In the genomic region with DNA sequence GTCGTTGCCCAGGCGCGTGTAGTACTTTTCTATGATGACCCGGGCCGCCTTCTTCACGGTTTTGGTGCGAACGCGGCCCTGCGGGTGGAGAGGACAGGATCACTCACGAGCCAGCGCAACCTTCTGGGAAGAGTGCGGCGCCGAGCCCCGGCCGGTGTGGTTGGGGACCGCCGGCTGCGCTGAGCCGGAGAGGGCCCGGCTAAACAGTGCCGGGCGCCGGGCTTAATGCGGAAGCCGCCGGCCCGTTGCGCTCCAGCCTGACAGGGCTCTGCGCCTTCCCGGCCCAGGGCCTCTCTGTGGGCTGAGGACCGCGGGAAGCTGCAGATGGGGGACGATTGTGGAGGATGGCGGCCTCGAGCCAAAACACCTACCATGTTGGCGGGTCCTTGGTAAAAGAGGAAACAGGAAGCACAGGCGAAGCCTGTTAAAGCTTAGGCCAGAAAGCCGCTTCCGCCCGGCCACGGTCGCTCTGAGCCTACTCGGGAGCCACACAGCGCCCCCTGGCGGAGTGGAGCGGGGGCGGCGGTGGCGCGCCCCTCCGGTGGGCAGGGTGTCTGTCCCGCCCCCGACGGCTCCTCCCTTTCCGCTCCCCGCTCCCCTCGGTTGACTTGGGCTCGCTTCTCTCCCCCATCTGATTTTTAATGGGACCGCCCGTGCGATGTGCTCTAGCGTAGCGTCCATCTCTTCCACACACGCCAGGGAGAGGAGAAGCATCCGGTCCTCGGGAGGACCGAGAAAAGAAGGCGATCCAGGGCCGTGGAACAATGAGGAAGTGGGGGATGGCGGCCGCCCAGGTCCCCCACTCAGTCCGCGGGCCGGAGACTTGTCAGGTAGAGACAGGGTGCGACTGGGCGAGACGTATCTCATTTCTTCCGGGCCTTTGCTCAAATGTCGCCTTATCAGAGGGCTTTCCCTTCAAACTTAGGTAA, we compare ENCODE assay signal across 1 cellular context.
A peak's percentile ranks its signal among the peaks of the same experiment; 100 is the strongest.
TF ChIP-seq lines count a peak whose summit lies in the region.

TSS of gene RPS17 (minus strand) at position 403 of the 929 bp plus-strand sequence. CDS start at position 374, 29 bp downstream.

TF ChIP-seq in K562, 482 proteins besides CTCF, POLR2A, EP300 and RAD21 (continued from another document and continues in another):
- TF ChIP-seq, protein P1, sequence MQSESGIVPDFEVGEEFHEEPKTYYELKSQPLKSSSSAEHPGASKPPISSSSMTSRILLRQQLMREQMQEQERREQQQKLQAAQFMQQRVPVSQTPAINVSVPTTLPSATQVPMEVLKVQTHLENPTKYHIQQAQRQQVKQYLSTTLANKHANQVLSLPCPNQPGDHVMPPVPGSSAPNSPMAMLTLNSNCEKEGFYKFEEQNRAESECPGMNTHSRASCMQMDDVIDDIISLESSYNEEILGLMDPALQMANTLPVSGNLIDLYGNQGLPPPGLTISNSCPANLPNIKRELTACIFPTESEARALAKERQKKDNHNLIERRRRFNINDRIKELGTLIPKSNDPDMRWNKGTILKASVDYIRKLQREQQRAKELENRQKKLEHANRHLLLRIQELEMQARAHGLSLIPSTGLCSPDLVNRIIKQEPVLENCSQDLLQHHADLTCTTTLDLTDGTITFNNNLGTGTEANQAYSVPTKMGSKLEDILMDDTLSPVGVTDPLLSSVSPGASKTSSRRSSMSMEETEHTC (IDR thresholded peaks at IDR 0.05) = no peak
- TF ChIP-seq KLF10 (CRISPR knock-in tag; IDR thresholded peaks at IDR 0.05) = no peak
- TF ChIP-seq CREB3L1 (IDR thresholded peaks at IDR 0.05; ENCODE audit: borderline replicate concordance, low read depth) = peak; percentile 88
- no peak for TF ChIP-seq ZNF79 (CRISPR knock-in tag; IDR thresholded peaks at IDR 0.05; ENCODE audit: low read depth)
- peak; percentile 9; the same call in 1 of the 2 replicates for TF ChIP-seq ZEB2 (IDR thresholded peaks at IDR 0.05)
- TF ChIP-seq NR2C2 (CRISPR knock-in tag; IDR thresholded peaks at IDR 0.05) = no peak; the same call in 1 of the 2 replicates
- peak; percentile 75 for TF ChIP-seq NR2C2 (tag; IDR thresholded peaks at IDR 0.05)
- TF ChIP-seq CREB1 (IDR thresholded peaks at IDR 0.05) = peak; percentile 69
- peak; percentile 62; the same call in 1 of the 2 replicates for TF ChIP-seq CREB1 (CRISPR knock-in tag; IDR thresholded peaks at IDR 0.05)
- no peak for TF ChIP-seq CHCHD3 (CRISPR knock-in tag; IDR thresholded peaks at IDR 0.05)
- TF ChIP-seq ZBTB11 (CRISPR knock-in tag; IDR thresholded peaks at IDR 0.05) = peak in 1 of 3 experiments; percentile 89; a peak in 2 of 6 replicates
- TF ChIP-seq PTRF (tag; IDR thresholded peaks at IDR 0.05) = no peak
- peak; percentile 96 for TF ChIP-seq XRCC5 (IDR thresholded peaks at IDR 0.05; ENCODE audit: low read depth, low read length)
- no peak for TF ChIP-seq MCM2 (IDR thresholded peaks at IDR 0.05; ENCODE audit: low read depth)
- TF ChIP-seq ZNF174 (CRISPR knock-in tag; IDR thresholded peaks at IDR 0.05) = no peak
- TF ChIP-seq, protein P2, sequence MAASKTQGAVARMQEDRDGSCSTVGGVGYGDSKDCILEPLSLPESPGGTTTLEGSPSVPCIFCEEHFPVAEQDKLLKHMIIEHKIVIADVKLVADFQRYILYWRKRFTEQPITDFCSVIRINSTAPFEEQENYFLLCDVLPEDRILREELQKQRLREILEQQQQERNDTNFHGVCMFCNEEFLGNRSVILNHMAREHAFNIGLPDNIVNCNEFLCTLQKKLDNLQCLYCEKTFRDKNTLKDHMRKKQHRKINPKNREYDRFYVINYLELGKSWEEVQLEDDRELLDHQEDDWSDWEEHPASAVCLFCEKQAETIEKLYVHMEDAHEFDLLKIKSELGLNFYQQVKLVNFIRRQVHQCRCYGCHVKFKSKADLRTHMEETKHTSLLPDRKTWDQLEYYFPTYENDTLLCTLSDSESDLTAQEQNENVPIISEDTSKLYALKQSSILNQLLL (CRISPR knock-in tag; IDR thresholded peaks at IDR 0.05; ENCODE audit: borderline replicate concordance) = no peak
- peak; percentile 98 for TF ChIP-seq POLR2B (IDR thresholded peaks at IDR 0.05; ENCODE audit: low read depth, partially characterized antibody)
- TF ChIP-seq ARID3B (CRISPR knock-in tag; IDR thresholded peaks at IDR 0.05; ENCODE audit: borderline replicate concordance) = no peak
- peak; percentile 71 for TF ChIP-seq NFIC (IDR thresholded peaks at IDR 0.05)
- peak; percentile 99 for TF ChIP-seq PREB (CRISPR knock-in tag; IDR thresholded peaks at IDR 0.05)
- TF ChIP-seq ZNF212 (CRISPR knock-in tag; IDR thresholded peaks at IDR 0.05) = no peak
- TF ChIP-seq, protein P3, sequence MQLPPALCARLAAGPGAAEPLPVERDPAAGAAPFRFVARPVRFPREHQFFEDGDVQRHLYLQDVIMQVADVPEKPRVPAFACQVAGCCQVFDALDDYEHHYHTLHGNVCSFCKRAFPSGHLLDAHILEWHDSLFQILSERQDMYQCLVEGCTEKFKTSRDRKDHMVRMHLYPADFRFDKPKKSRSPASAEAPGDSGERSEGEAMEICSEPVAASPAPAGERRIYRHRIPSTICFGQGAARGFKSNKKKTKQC (CRISPR knock-in tag; IDR thresholded peaks at IDR 0.05) = no peak
- TF ChIP-seq ZNF407 (IDR thresholded peaks at IDR 0.05; ENCODE audit: low read depth) = no peak
- TF ChIP-seq EHMT2 (IDR thresholded peaks at IDR 0.05) = 0 out of 2 replicates have a peak, but pooled peaks have one; percentile 14
- TF ChIP-seq SOX6 (IDR thresholded peaks at IDR 0.05) = peak; percentile 79
- TF ChIP-seq TBL1XR1 (IDR thresholded peaks at IDR 0.05; ENCODE audit: low read length in 2 of 2) = peak in 1 of 2 experiments; percentile 79; a peak in 2 of 4 replicates
- TF ChIP-seq ZBTB7A (IDR thresholded peaks at IDR 0.05; ENCODE audit: borderline replicate concordance, control insufficient read depth, low read depth, low read length) = peak; percentile 99
- TF ChIP-seq NCOR1 (IDR thresholded peaks at IDR 0.05) = peak; percentile 63
- TF ChIP-seq MAFK (IDR thresholded peaks at IDR 0.05; ENCODE audit: low read length) = no peak
- TF ChIP-seq, protein P4, sequence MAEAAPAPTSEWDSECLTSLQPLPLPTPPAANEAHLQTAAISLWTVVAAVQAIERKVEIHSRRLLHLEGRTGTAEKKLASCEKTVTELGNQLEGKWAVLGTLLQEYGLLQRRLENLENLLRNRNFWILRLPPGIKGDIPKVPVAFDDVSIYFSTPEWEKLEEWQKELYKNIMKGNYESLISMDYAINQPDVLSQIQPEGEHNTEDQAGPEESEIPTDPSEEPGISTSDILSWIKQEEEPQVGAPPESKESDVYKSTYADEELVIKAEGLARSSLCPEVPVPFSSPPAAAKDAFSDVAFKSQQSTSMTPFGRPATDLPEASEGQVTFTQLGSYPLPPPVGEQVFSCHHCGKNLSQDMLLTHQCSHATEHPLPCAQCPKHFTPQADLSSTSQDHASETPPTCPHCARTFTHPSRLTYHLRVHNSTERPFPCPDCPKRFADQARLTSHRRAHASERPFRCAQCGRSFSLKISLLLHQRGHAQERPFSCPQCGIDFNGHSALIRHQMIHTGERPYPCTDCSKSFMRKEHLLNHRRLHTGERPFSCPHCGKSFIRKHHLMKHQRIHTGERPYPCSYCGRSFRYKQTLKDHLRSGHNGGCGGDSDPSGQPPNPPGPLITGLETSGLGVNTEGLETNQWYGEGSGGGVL (CRISPR knock-in tag; IDR thresholded peaks at IDR 0.05) = no peak
- TF ChIP-seq NEUROD1 (IDR thresholded peaks at IDR 0.05; ENCODE audit: borderline replicate concordance, low read depth, low read length, partially characterized antibody) = peak; percentile 67
